In the genomic region with DNA sequence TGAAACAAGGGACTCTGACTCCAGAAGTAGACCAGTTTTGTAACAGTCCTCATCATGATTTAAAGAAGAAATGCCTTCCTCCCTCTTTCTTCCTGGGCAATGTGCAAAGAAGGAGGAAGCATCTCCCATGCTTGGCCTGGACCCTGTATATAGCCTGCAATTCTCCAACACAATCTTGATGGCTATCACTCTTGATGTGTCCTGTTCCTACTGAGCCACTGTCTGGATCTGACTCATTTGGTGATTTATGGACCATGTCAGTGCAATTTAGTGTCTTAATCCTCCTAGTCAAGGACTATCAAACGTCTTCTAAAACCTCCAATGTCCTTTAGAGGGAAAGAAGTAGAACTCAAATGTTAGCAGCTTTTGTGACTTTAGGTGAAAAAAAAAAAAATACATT, we compare ENCODE assay signal across 17 cellular contexts.
DNase-seq lines count a peak whose midpoint lies in the region; ATAC-seq and FAIRE-seq lines count a peak whose summit lies in the region.
"Had no signal": no experiment of that assay in that cellular context is flagged by ENCODE, and none has a peak within 500 bp of the region (broad histone marks: within the 10 kb centered on the region; RNA-seq: fewer than 3 reads in every experiment).

No MANE protein-coding gene starts in this region.

- ATAC-seq in left colon (peak; percentile 25), GM21717 (IDR thresholded peaks at IDR 0.05; ENCODE audit: unreplicated experiment) (no peak)

- DNase-seq in ACHN (peak; percentile 4), RCC 7860 (ENCODE audit: low spot score) (peak; percentile 58), left colon (no peak), NCI-H2171 treated with DMSO at 0.1 percent for 48 hours (lab: John Stamatoyannopoulos, UW) (no peak)
- no peak for DNase-seq in stimulated activated CD4-positive, alpha-beta T cell treated with anti-CD3 and anti-CD28 coated beads, Interleukin-1b, Interleukin-23, amount 100 ng/mL, for 48 hours
- DNase-seq: AML-193; Caco-2; CD4-positive, alpha-beta T cell; GOT3; H9; IMR-90 had no signal

- peak; percentile 92 for FAIRE-seq in RCC 7860 (lab: Jason Lieb, UNC)
- FAIRE-seq: D721Med, G401.6, GM12892, GM18507, HTR-8/SVneo had no signal

- in situ Hi-C loops in ACHN (cut with HindIII; ENCODE audit: low pct_ligation_motif_present, low pct_unique_long_range_greater_than_20kb, low sequenced_read_pairs), result no loop called here

- intact Hi-C loops in left colon (cut with DNase I, micrococcal nuclease), result no loop called here

Comparison
In these comparisons a context has a peak if more than half of its experiments do, and no peak if none do; other contexts are left out.
1. DNase-seq: peak in ACHN (single experiment) and RCC 7860 (single experiment); none in left colon (0 of 2), NCI-H2171 treated with DMSO at 0.1 percent for 48 hours (single experiment) and stimulated activated CD4-positive, alpha-beta T cell treated with anti-CD3 and anti-CD28 coated beads, Interleukin-1b, Interleukin-23, amount 100 ng/mL, for 48 hours (single experiment).